In the genomic region with DNA sequence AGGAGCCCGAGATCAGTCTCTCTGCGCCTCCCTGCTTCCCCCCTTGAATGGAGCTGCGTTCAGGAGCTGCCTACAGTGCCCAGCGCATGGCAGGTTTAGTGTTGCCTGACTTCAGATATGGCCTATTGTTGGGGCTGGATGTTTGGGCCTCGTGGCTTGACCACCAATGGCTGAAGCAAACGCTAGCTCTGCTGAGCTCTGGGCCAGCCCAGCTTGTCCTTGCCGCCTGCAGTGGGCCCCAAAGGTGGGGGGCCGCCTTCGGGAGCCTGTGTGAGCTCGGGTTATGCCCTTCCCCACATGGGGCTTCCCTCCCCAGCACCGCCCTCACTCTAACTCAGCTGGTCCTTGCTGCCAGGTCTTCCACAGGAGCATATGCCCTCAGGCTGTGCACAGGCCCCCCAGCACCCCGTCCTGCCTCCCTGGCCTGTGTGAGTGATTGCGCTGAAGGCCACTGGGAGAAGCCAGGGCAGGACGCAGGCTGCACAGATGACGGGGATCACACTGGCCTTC, we compare ENCODE assay signal across 8 cellular contexts. TPM values are rescaled to one million over a fixed set of nuclear protein-coding genes. Genes with fewer than 3 reads are reported as not detected.
DNase-seq lines count a peak whose midpoint lies in the region; ATAC-seq and TF ChIP-seq lines count a peak whose summit lies in the region.

No MANE protein-coding gene starts in this region.

- no peak overlapping the region for H3K4me3 ChIP-seq in gastroesophageal sphincter

- H3K4me3 Mint-ChIP-seq in Calu3 (ENCODE audit: low read depth, unreplicated experiment) (peak overlapping the region; percentile 87), progenitor cell of endocrine pancreas (ENCODE audit: low read depth) (peak overlapping the region; percentile 53)

- no peak for TF ChIP-seq POLR2A in gastroesophageal sphincter (IDR thresholded peaks at IDR 0.05)

- ATAC-seq in gastroesophageal sphincter, result no peak

- POLR2A ChIA-PET in RWPE1 (lab: Yijun Ruan, JAX; ENCODE audit: low non-redundant PET), result no interaction called here

- no CpG with 5 or more reads among the region's 15 CpGs for WGBS in gastroesophageal sphincter (ENCODE audit: low coverage in 1 of 2), 2 donors

- no peaks in the 10 kb centered on the region for H3K27me3 Mint-ChIP-seq in Calu3 (ENCODE audit: unreplicated experiment)
- H3K27me3 Mint-ChIP-seq in progenitor cell of endocrine pancreas, result no peaks in the 10 kb centered on the region

- CTCF ChIA-PET in Calu3 (lab: Charles Lee), result no interaction called here
- CTCF ChIA-PET in RWPE1 (lab: Yijun Ruan, JAX), result interaction anchor here (0.6 to 2.2 kb wide), 3 partner anchors 24 to 487 kb away, joined by 3 to 11 read pairs (median 7); no protein-coding TSS in a partner anchor

- no peaks in the 10 kb centered on the region for H3K9me3 ChIP-seq in gastroesophageal sphincter

- no peak for TF ChIP-seq EP300 in gastroesophageal sphincter (IDR thresholded peaks at IDR 0.05)

- intact Hi-C loops in Calu3 (cut with micrococcal nuclease; ENCODE audit: unreplicated experiment), result loop anchor here (10.0 kb wide), 1 partner anchor 113 kb away; a partner anchor contains a TSS

- peaks cover 8% of the 10 kb centered on the region for H3K4me1 Mint-ChIP-seq in Calu3 (ENCODE audit: low read depth, unreplicated experiment)
- H3K4me1 Mint-ChIP-seq in progenitor cell of endocrine pancreas (ENCODE audit: low read depth), result peaks cover 8% of the 10 kb centered on the region

- H3K27ac Mint-ChIP-seq in Calu3 (ENCODE audit: unreplicated experiment) (no peak overlapping the region), progenitor cell of endocrine pancreas (peak overlapping the region; percentile 24)

- BruUV-seq in Calu3 (replicated peaks; lab: Mats Ljungman, UMichigan), result no TSS peak

- H3K36me3 ChIP-seq in gastroesophageal sphincter, result peaks cover 0 to 17% of the 10 kb centered on the region in 2 donors

- peaks cover 69% of the 10 kb centered on the region for H3K36me3 Mint-ChIP-seq in Calu3 (ENCODE audit: insufficient read depth, unreplicated experiment)
- H3K36me3 Mint-ChIP-seq in progenitor cell of endocrine pancreas (ENCODE audit: insufficient read depth), result peaks cover 2% of the 10 kb centered on the region

- H3K4me1 ChIP-seq in gastroesophageal sphincter, result peaks cover 2 to 64% (median 29%) of the 10 kb centered on the region in 3 donors

- no peaks in the 10 kb centered on the region for H3K27me3 ChIP-seq in gastroesophageal sphincter

- TF ChIP-seq CTCF in Calu3 (IDR thresholded peaks at IDR 0.05; ENCODE audit: unreplicated experiment) (no peak), RWPE1 (conservative IDR thresholded peaks at IDR 0.05; ENCODE audit: low read depth) (no peak), gastroesophageal sphincter (IDR thresholded peaks at IDR 0.05) (no peak), progenitor cell of endocrine pancreas (IDR thresholded peaks at IDR 0.05; ENCODE audit: unreplicated experiment) (no peak)

- H3K27ac ChIP-seq in RWPE1, result peak overlapping the region; percentile 93
- H3K27ac ChIP-seq in gastroesophageal sphincter, result peak overlapping the region in 3 of 4 donors; percentile 95 to 97 (median 96)

- no peak for DNase-seq in Calu3
- no peak for DNase-seq in RWPE1 (ENCODE audit: low spot score)
- no peak for DNase-seq in progenitor cell of endocrine pancreas (ENCODE audit: low spot score, unreplicated experiment)
- no peak for DNase-seq in NCI-H2029 (lab: John Stamatoyannopoulos, UW)
- no peak for DNase-seq in NCI-H187 (lab: John Stamatoyannopoulos, UW)
- no peak for DNase-seq in SW480 (ENCODE audit: low spot score)
- DNase-seq in NCI-H1417 treated with DMSO at 0.1 percent for 48 hours (lab: John Stamatoyannopoulos, UW), result no peak

- H3K9me3 Mint-ChIP-seq in Calu3 (ENCODE audit: low read depth, unreplicated experiment), result no peaks in the 10 kb centered on the region
- H3K9me3 Mint-ChIP-seq in progenitor cell of endocrine pancreas (ENCODE audit: low read depth), result no peaks in the 10 kb centered on the region

RNA-seq across cellular contexts. Expression of a gene that starts 2.0 kb away (rescaled TPM):
- total RNA-seq in Calu3 (2022), result 117 and 121 TPM in 2 replicates
- 100 to 1,000 TPM in 3 of 4 donors, 10 to 100 TPM in 1; 94.8 to 146 (median 112) TPM for total RNA-seq in gastroesophageal sphincter
- total RNA-seq in progenitor cell of endocrine pancreas, result 59.3 and 64.0 TPM in 2 replicates

RNA-seq across cellular contexts. Expression of a gene that starts 3.5 kb away (rescaled TPM):
- total RNA-seq in Calu3 (2022), result 56.3 and 60.7 TPM in 2 replicates
- 10 to 100 TPM; 25.4 to 70.0 (median 51.9) TPM for total RNA-seq in gastroesophageal sphincter
- 26.3 and 31.4 TPM in 2 replicates for total RNA-seq in progenitor cell of endocrine pancreas

RNA-seq across cellular contexts. Expression of a gene that starts 7.3 kb away (rescaled TPM):
- total RNA-seq in Calu3 (2022), result 0.66 and 0.90 TPM in 2 replicates
- total RNA-seq in gastroesophageal sphincter, result under 1 TPM in 3 of 4 donors, not detected in 1; 0.17 to 0.93 (median 0.35) TPM
- 37.2 and 42.8 TPM in 2 replicates for total RNA-seq in progenitor cell of endocrine pancreas

RNA-seq across cellular contexts. Expression of a gene that starts 11.1 kb away (rescaled TPM):
- total RNA-seq in Calu3 (2022), result 142 and 162 TPM in 2 replicates
- total RNA-seq in gastroesophageal sphincter, result 10 to 100 TPM in 3 of 4 donors, 1 to 10 TPM in 1; 8.5 to 21.2 (median 16.8) TPM
- total RNA-seq in progenitor cell of endocrine pancreas, result 109 and 117 TPM in 2 replicates

RNA-seq across cellular contexts. Expression of a gene that starts 29.8 kb away (rescaled TPM):
- total RNA-seq in Calu3 (2022), result 154 and 163 TPM in 2 replicates
- total RNA-seq in gastroesophageal sphincter, result 10 to 100 TPM; 50.2 to 64.0 (median 55.0) TPM
- 153 and 167 TPM in 2 replicates for total RNA-seq in progenitor cell of endocrine pancreas

Comparison
In these comparisons a context has a peak if more than half of its experiments do, and no peak if none do; other contexts are left out.
1. RNA of a gene that starts 7.3 kb away (total RNA-seq): 37.2 to 42.8 TPM in progenitor cell of endocrine pancreas; 0.66 to 0.90 TPM in Calu3 and 0.17 to 0.93 TPM in gastroesophageal sphincter; every median in the first group is over 10 times any median in the second.